10 cellular contexts compared by ENCODE assay signal in genomic region chr9:91500509-91501011, GRCh38.
A peak's percentile ranks its signal among the peaks of the same experiment; 100 is the strongest.
DNase-seq lines count a peak whose midpoint lies in the region; ATAC-seq and TF ChIP-seq lines count a peak whose summit lies in the region.
"Had no signal": no experiment of that assay in that cellular context is flagged by ENCODE, and none has a peak within 500 bp of the region (broad histone marks: within the 10 kb centered on the region; RNA-seq: fewer than 3 reads in every experiment).

No MANE protein-coding gene starts in this region.

- peak; percentile 1; the same call in 1 of the 2 replicates for TF ChIP-seq RAD21 in IMR-90 (IDR thresholded peaks at IDR 0.05; ENCODE audit: low read length)

- H2AK5ac ChIP-seq in IMR-90 (ENCODE audit: low read depth, low read length) = no peak overlapping the region

- no peak overlapping the region for H3K27ac ChIP-seq in breast epithelium
- H3K27ac ChIP-seq in IMR-90 (ENCODE audit: insufficient read depth, low read length) = peak overlapping the region; percentile 16; the same call in 1 of the 2 replicates

- H3K27me3 Mint-ChIP-seq in MCF 10A (ENCODE audit: insufficient read depth, unreplicated experiment) (no peaks in the 10 kb centered on the region), chondrocyte (ENCODE audit: low read depth) (no peaks in the 10 kb centered on the region)

- 50% methylated on average over 2 of the region's 9 CpGs; no CpG with 5 or more reads in 1 of the 2 experiments for WGBS in IMR-90 (ENCODE audit: extremely low coverage in 2 of 2, insufficient read length in 1 of 2), 2 experiments

- H3K4me3 ChIP-seq in breast epithelium (no peak overlapping the region), IMR-90 (ENCODE audit: insufficient read depth, low read depth, low read length) (no peak overlapping the region)

- ATAC-seq in IMR-90 (ENCODE audit: low read depth) = peak; percentile 89
- peak; percentile 98 for ATAC-seq in stimulated activated effector memory CD8-positive, alpha-beta T cell treated with anti-CD3 and anti-CD28 coated beads, Interleukin-12 subunit alpha, Interleukin-12 subunit beta, amount 100 ng/mL, for 72 hours

- TF ChIP-seq POLR2A in breast epithelium (IDR thresholded peaks at IDR 0.05) = no peak
- TF ChIP-seq POLR2A in IMR-90 (IDR thresholded peaks at IDR 0.05; ENCODE audit: low read depth, low read length) = no peak

- in situ Hi-C loops in IMR-90 (cut with MboI; ENCODE audit: low sequenced_read_pairs) = no loop called here

- H3K4me1 ChIP-seq in breast epithelium (no peaks in the 10 kb centered on the region), IMR-90 (ENCODE audit: control insufficient read depth, insufficient read depth, low read length) (peaks cover 13% of the 10 kb centered on the region)

- H3K79me1 ChIP-seq in IMR-90 (ENCODE audit: low read depth in 1 of 2, low read length in 2 of 2) = 0 out of 4 replicates have a peak, but pooled peaks cover 0 to 4% of the 10 kb centered on the region in 2 experiments

- H2BK20ac ChIP-seq in IMR-90 (ENCODE audit: low read depth, low read length) = peak overlapping the region; percentile 80

- peak overlapping the region; percentile 53 for H3K4me3 Mint-ChIP-seq in MCF 10A (ENCODE audit: unreplicated experiment)
- H3K4me3 Mint-ChIP-seq in chondrocyte (ENCODE audit: unreplicated experiment) = no peak overlapping the region
- peak overlapping the region; percentile 62 for H3K4me3 Mint-ChIP-seq in stimulated activated effector memory CD8-positive, alpha-beta T cell treated with anti-CD3 and anti-CD28 coated beads, Interleukin-12 subunit alpha, Interleukin-12 subunit beta, amount 100 ng/mL, for 72 hours

- no peaks in the 10 kb centered on the region for H3K9me3 Mint-ChIP-seq in MCF 10A (ENCODE audit: unreplicated experiment)
- H3K9me3 Mint-ChIP-seq in chondrocyte (ENCODE audit: low read depth) = no peaks in the 10 kb centered on the region
- no peaks in the 10 kb centered on the region for H3K9me3 Mint-ChIP-seq in stimulated activated effector memory CD8-positive, alpha-beta T cell treated with anti-CD3 and anti-CD28 coated beads, Interleukin-12 subunit alpha, Interleukin-12 subunit beta, amount 100 ng/mL, for 72 hours

- H3K27me3 ChIP-seq in breast epithelium = no peaks in the 10 kb centered on the region
- no peaks in the 10 kb centered on the region for H3K27me3 ChIP-seq in IMR-90 (ENCODE audit: control insufficient read depth, insufficient read depth, low read length)

- H3K56ac ChIP-seq in IMR-90 (ENCODE audit: extremely low read depth, insufficient read depth, low read length) = no peak overlapping the region

- DNase-seq in MCF 10A (ENCODE audit: unreplicated experiment) (peak; percentile 66), breast epithelium (ENCODE audit: low spot score in 2 of 2) (no peak), IMR-90 (peak; percentile 95), chondrocyte (ENCODE audit: low spot score) (no peak), mucosa of gallbladder (ENCODE audit: low spot score) (no peak), cortex of kidney (lab: John Stamatoyannopoulos, UW) (no peak)
- DNase-seq in stimulated activated effector memory CD8-positive, alpha-beta T cell treated with anti-CD3 and anti-CD28 coated beads, Interleukin-12 subunit alpha, Interleukin-12 subunit beta, amount 100 ng/mL, for 72 hours (ENCODE audit: low spot score in 2 of 2) = peak; percentile 14 to 64
- DNase-seq in stimulated activated naive CD4-positive, alpha-beta T cell (lab: John Stamatoyannopoulos, UW) = no peak
- DNase-seq: mesendoderm, NCI-H2227 treated with DMSO at 0.1 percent for 48 hours had no signal

- H3K4me1 Mint-ChIP-seq in MCF 10A (ENCODE audit: insufficient read depth, unreplicated experiment) = peaks cover 16% of the 10 kb centered on the region
- H3K4me1 Mint-ChIP-seq in chondrocyte (ENCODE audit: low read depth) = peaks cover 38% of the 10 kb centered on the region
- H3K4me1 Mint-ChIP-seq in stimulated activated effector memory CD8-positive, alpha-beta T cell treated with anti-CD3 and anti-CD28 coated beads, Interleukin-12 subunit alpha, Interleukin-12 subunit beta, amount 100 ng/mL, for 72 hours = peaks cover 17% of the 10 kb centered on the region

- 0 out of 2 replicates have a peak overlapping the region, but pooled peaks have one; percentile 54 for H3K23ac ChIP-seq in IMR-90 (ENCODE audit: low read depth, low read length)

- H3K18ac ChIP-seq in IMR-90 (ENCODE audit: low read depth, low read length) = peak overlapping the region; percentile 68; the same call in 1 of the 2 replicates

- H3K36me3 Mint-ChIP-seq in MCF 10A (ENCODE audit: insufficient read depth, unreplicated experiment) (no peaks in the 10 kb centered on the region), chondrocyte (ENCODE audit: low read depth) (no peaks in the 10 kb centered on the region)
- no peaks in the 10 kb centered on the region for H3K36me3 Mint-ChIP-seq in stimulated activated effector memory CD8-positive, alpha-beta T cell treated with anti-CD3 and anti-CD28 coated beads, Interleukin-12 subunit alpha, Interleukin-12 subunit beta, amount 100 ng/mL, for 72 hours

- H4K5ac ChIP-seq in IMR-90 (ENCODE audit: low read depth, low read length) = no peak overlapping the region

- H4K20me1 ChIP-seq in IMR-90 (ENCODE audit: insufficient read depth, low read length) = no peaks in the 10 kb centered on the region

- H2BK15ac ChIP-seq in IMR-90 (ENCODE audit: low read depth, low read length) = 0 out of 3 replicates have a peak overlapping the region, but pooled peaks have one; percentile 13

- H3K27ac Mint-ChIP-seq in MCF 10A (ENCODE audit: low read depth, unreplicated experiment) = peak overlapping the region; percentile 86
- peak overlapping the region; percentile 80 for H3K27ac Mint-ChIP-seq in chondrocyte (ENCODE audit: unreplicated experiment)
- H3K27ac Mint-ChIP-seq in stimulated activated effector memory CD8-positive, alpha-beta T cell treated with anti-CD3 and anti-CD28 coated beads, Interleukin-12 subunit alpha, Interleukin-12 subunit beta, amount 100 ng/mL, for 72 hours = peak overlapping the region; percentile 58

- CTCF ChIA-PET in MCF 10A (lab: Yijun Ruan, JAX) = interaction anchor here (0.6 to 1.3 kb wide), 3 partner anchors 15 to 501 kb away, joined by 3 to 4 read pairs (median 3); no protein-coding TSS in a partner anchor
- CTCF ChIA-PET in IMR-90 (lab: Yijun Ruan, JAX) = interaction anchor here (0.5 to 0.6 kb wide), 2 partner anchors 33 to 314 kb away, joined by 3 read pairs; no protein-coding TSS in a partner anchor

- H2BK5ac ChIP-seq in IMR-90 (ENCODE audit: low read depth, low read length, poor library complexity, severe bottlenecking) = peak overlapping the region; percentile 41

- peak overlapping the region; percentile 49 for H2AFZ ChIP-seq in IMR-90 (replicated peaks; ENCODE audit: low read length, poor library complexity)

- H2BK120ac ChIP-seq in IMR-90 (ENCODE audit: low read depth, low read length) = peak overlapping the region; percentile 78

- H4K91ac ChIP-seq in IMR-90 (ENCODE audit: insufficient read depth, low read depth, low read length) = 0 out of 2 replicates have a peak overlapping the region, but pooled peaks have one; percentile 57

- H3K4ac ChIP-seq in IMR-90 (ENCODE audit: low read depth, low read length) = peak overlapping the region; percentile 19

- BruUV-seq in MCF 10A (replicated peaks; lab: Mats Ljungman, UMichigan) = no TSS peak
- BruUV-seq in IMR-90 (replicated peaks; lab: Mats Ljungman, UMichigan) = no TSS peak

- POLR2A ChIA-PET in MCF 10A (lab: Yijun Ruan, JAX) (interaction anchor here (0.6 to 1.0 kb wide), 2 partner anchors 67 to 130 kb away, joined by 3 read pairs; no protein-coding TSS in a partner anchor), IMR-90 (lab: Charles Lee; ENCODE audit: unreplicated experiment) (no interaction called here)

- H3K9me1 ChIP-seq in IMR-90 (ENCODE audit: insufficient read depth, low read length) = peaks cover 9% of the 10 kb centered on the region

- H3K4me2 ChIP-seq in IMR-90 (ENCODE audit: low read depth, low read length) = peak overlapping the region; percentile 28; the same call in 1 of the 2 replicates

- TF ChIP-seq CTCF in MCF 10A (IDR thresholded peaks at IDR 0.05; ENCODE audit: unreplicated experiment) (no peak), breast epithelium (IDR thresholded peaks at IDR 0.05) (no peak), IMR-90 (conservative IDR thresholded peaks at IDR 0.05; ENCODE audit: low read depth, low read length) (no peak), chondrocyte (IDR thresholded peaks at IDR 0.05) (no peak)

- H3K9me3 ChIP-seq in breast epithelium (no peaks in the 10 kb centered on the region), IMR-90 (ENCODE audit: control insufficient read depth, insufficient read depth, low read length) (no peaks in the 10 kb centered on the region)

- intact Hi-C loops in MCF 10A (cut with micrococcal nuclease) (no loop called here), breast epithelium (cut with DNase I; ENCODE audit: low total_unique reads) (no loop called here), IMR-90 (cut with micrococcal nuclease) (no loop called here)

- dilution Hi-C loops in IMR-90 (cut with HindIII; ENCODE audit: low sequenced_read_pairs, unreplicated experiment) = loop anchor here (25.0 kb wide), 1 partner anchor 162 kb away; no protein-coding TSS in a partner anchor

- H2AK9ac ChIP-seq in IMR-90 (replicated peaks; ENCODE audit: low read depth, low read length, poor library complexity) = no peak overlapping the region

- H3K36me3 ChIP-seq in breast epithelium (no peaks in the 10 kb centered on the region), IMR-90 (ENCODE audit: control insufficient read depth, insufficient read depth, low read length) (no peaks in the 10 kb centered on the region)

- peak overlapping the region in 1 of 2 experiments; percentile 25; a peak in 2 of 4 replicates for H4K8ac ChIP-seq in IMR-90 (ENCODE audit: low read depth in 2 of 2, low read length in 2 of 2)

- no peak overlapping the region; the same call in 1 of the 2 replicates for H3K14ac ChIP-seq in IMR-90 (replicated peaks; ENCODE audit: low read depth, low read length)

- H3K9ac ChIP-seq in IMR-90 (ENCODE audit: low read depth, low read length) = no peak overlapping the region

TF ChIP-seq in IMR-90, 13 proteins besides CTCF, POLR2A, EP300 and RAD21 (continues in another document):
- TF ChIP-seq RFX5 (IDR thresholded peaks at IDR 0.05; ENCODE audit: low read depth, low read length) = no peak
- peak; percentile 99 for TF ChIP-seq FOS (IDR thresholded peaks at IDR 0.05; ENCODE audit: low read depth, low read length)
- 0 out of 2 replicates have a peak, but pooled peaks have one; percentile 32 for TF ChIP-seq CHD1 (IDR thresholded peaks at IDR 0.05; ENCODE audit: low read depth, low read length)
- TF ChIP-seq, protein P1, sequence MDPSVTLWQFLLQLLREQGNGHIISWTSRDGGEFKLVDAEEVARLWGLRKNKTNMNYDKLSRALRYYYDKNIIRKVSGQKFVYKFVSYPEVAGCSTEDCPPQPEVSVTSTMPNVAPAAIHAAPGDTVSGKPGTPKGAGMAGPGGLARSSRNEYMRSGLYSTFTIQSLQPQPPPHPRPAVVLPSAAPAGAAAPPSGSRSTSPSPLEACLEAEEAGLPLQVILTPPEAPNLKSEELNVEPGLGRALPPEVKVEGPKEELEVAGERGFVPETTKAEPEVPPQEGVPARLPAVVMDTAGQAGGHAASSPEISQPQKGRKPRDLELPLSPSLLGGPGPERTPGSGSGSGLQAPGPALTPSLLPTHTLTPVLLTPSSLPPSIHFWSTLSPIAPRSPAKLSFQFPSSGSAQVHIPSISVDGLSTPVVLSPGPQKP (IDR thresholded peaks at IDR 0.05; ENCODE audit: borderline replicate concordance, low read depth, low read length) = no peak

Comparison
In these comparisons a context has a peak if more than half of its experiments do, and no peak if none do; other contexts are left out.
1. DNase-seq: peak in MCF 10A (single experiment), IMR-90 (single experiment) and stimulated activated effector memory CD8-positive, alpha-beta T cell treated with anti-CD3 and anti-CD28 coated beads, Interleukin-12 subunit alpha, Interleukin-12 subunit beta, amount 100 ng/mL, for 72 hours (2 of 2); none in breast epithelium (0 of 2), chondrocyte (single experiment), stimulated activated naive CD4-positive, alpha-beta T cell (0 of 6), mucosa of gallbladder (single experiment) and cortex of kidney (single experiment).
2. Peak in every context shown above with its lines, with median percentiles within 50 percentile points of each other: H3K27ac Mint-ChIP-seq.